In genomic region chr1:201511396-201511795, GRCh38 we compare ENCODE assay signal across 11 cellular contexts. TPM values are rescaled to one million over a fixed set of nuclear protein-coding genes. Genes with fewer than 3 reads are reported as not detected.
DNase-seq lines count a peak whose midpoint lies in the region; ATAC-seq and TF ChIP-seq lines count a peak whose summit lies in the region.
"Had no signal": no experiment of that assay in that cellular context is flagged by ENCODE, and none has a peak within 500 bp of the region (broad histone marks: within the 10 kb centered on the region; RNA-seq: fewer than 3 reads in every experiment).

No MANE protein-coding gene starts in this region.

- DNase-seq in MM.1S: no peak
- no peak for DNase-seq in coronary artery (ENCODE audit: low spot score)
- no peak for DNase-seq in effector memory CD8-positive, alpha-beta T cell
- DNase-seq in NCI-H1105 (lab: John Stamatoyannopoulos, UW): no peak
- no peak for DNase-seq in activated CD4-positive, CD25-positive, alpha-beta regulatory T cell (lab: John Stamatoyannopoulos, UW)
- DNase-seq: activated CD4-positive, alpha-beta T cell treated with anti-CD3 and anti-CD28 coated beads, Interleukin-2, amount 10 ng/mL, durations not matched to agents 24 days and 14 days; NCI-H1436 had no signal

- no peak for ATAC-seq in effector memory CD8-positive, alpha-beta T cell (replicated peaks)
- ATAC-seq in GM18873 (IDR thresholded peaks at IDR 0.05; ENCODE audit: low FRiP score, unreplicated experiment): no peak

- no peak for TF ChIP-seq CTCF in MM.1S (IDR thresholded peaks at IDR 0.05; ENCODE audit: low read length)
- no peak for TF ChIP-seq CTCF in coronary artery (IDR thresholded peaks at IDR 0.05)

- H3K9me3 ChIP-seq in MM.1S (replicated peaks; ENCODE audit: insufficient read depth, low read length) (no peaks in the 10 kb centered on the region), mucosa of stomach (ENCODE audit: control insufficient read depth, low read length) (no peaks in the 10 kb centered on the region)

- H3K27me3 Mint-ChIP-seq in effector memory CD8-positive, alpha-beta T cell: no peaks in the 10 kb centered on the region
- H3K27me3 Mint-ChIP-seq: activated CD4-positive, alpha-beta T cell treated with anti-CD3 and anti-CD28 coated beads, Interleukin-2, amount 10 ng/mL, durations not matched to agents 24 days and 14 days had no signal

- H3K36me3 Mint-ChIP-seq in effector memory CD8-positive, alpha-beta T cell (ENCODE audit: insufficient read depth): peaks cover 4% of the 10 kb centered on the region

- no peaks in the 10 kb centered on the region for H4K20me1 ChIP-seq in MM.1S (ENCODE audit: insufficient read depth, low read length)

- H3K4me3 Mint-ChIP-seq in effector memory CD8-positive, alpha-beta T cell: no peak overlapping the region
- H3K4me3 Mint-ChIP-seq: activated CD4-positive, alpha-beta T cell treated with anti-CD3 and anti-CD28 coated beads, Interleukin-2, amount 10 ng/mL, durations not matched to agents 24 days and 14 days had no signal

- H3K4me3 ChIP-seq in MM.1S (ENCODE audit: low read length) (peak overlapping the region; percentile 45; the same call in 1 of the 2 replicates), coronary artery (no peak overlapping the region), mucosa of stomach (ENCODE audit: low read length) (no peak overlapping the region)

- H3K9me3 Mint-ChIP-seq in effector memory CD8-positive, alpha-beta T cell: no peaks in the 10 kb centered on the region
- H3K9me3 Mint-ChIP-seq: activated CD4-positive, alpha-beta T cell treated with anti-CD3 and anti-CD28 coated beads, Interleukin-2, amount 10 ng/mL, durations not matched to agents 24 days and 14 days; activated T-helper 2 cell treated with anti-CD3 and anti-CD28 coated beads, Interferon-gamma antibody, Interleukin-2, Interleukin-4, amounts not matched to agents 10 μg/mL and 5 μg/mL and 100 μg/mL, durations not matched to agents 14 hours and 24 hours and 36 hours had no signal

- no peak overlapping the region for H2AFZ ChIP-seq in MM.1S (ENCODE audit: low read length)

- no peaks in the 10 kb centered on the region for H3K79me2 ChIP-seq in MM.1S (ENCODE audit: low read length)

- no peak overlapping the region for H3K27ac Mint-ChIP-seq in effector memory CD8-positive, alpha-beta T cell
- H3K27ac Mint-ChIP-seq: activated CD4-positive, alpha-beta T cell treated with anti-CD3 and anti-CD28 coated beads, Interleukin-2, amount 10 ng/mL, durations not matched to agents 24 days and 14 days; activated T-helper 2 cell treated with anti-CD3 and anti-CD28 coated beads, Interferon-gamma antibody, Interleukin-2, Interleukin-4, amounts not matched to agents 10 μg/mL and 5 μg/mL and 100 μg/mL, durations not matched to agents 14 hours and 24 hours and 36 hours had no signal

- peaks cover 26% of the 10 kb centered on the region for H3K4me1 ChIP-seq in MM.1S (ENCODE audit: low read length)
- H3K4me1 ChIP-seq in mucosa of stomach (ENCODE audit: control insufficient read depth, insufficient read depth, low read length): peaks cover 61% of the 10 kb centered on the region

- H3K36me3 ChIP-seq in MM.1S (replicated peaks; ENCODE audit: insufficient read depth, low read length) (no peaks in the 10 kb centered on the region), mucosa of stomach (ENCODE audit: control insufficient read depth, insufficient read depth, low read length) (no peaks in the 10 kb centered on the region)

- H3K4me1 Mint-ChIP-seq in effector memory CD8-positive, alpha-beta T cell (ENCODE audit: low read depth in 2 of 2): peaks cover 9 to 12% of the 10 kb centered on the region in 2 donors

- no peaks in the 10 kb centered on the region for H3K9me2 ChIP-seq in MM.1S (replicated peaks; ENCODE audit: insufficient read depth, low read length)

- peak overlapping the region; percentile 32; the same call in 1 of the 2 replicates for H3K9ac ChIP-seq in MM.1S (ENCODE audit: low read length)
- H3K9ac ChIP-seq in mucosa of stomach (ENCODE audit: low read length): peak overlapping the region; percentile 48

- H3K27me3 ChIP-seq in MM.1S (replicated peaks; ENCODE audit: insufficient read depth, low read length) (no peaks in the 10 kb centered on the region), mucosa of stomach (ENCODE audit: control insufficient read depth, insufficient read depth, low read length) (no peaks in the 10 kb centered on the region)

- H3F3A ChIP-seq in MM.1S (ENCODE audit: insufficient read depth, low read length): peaks cover 34% of the 10 kb centered on the region

- H3K4me2 ChIP-seq in MM.1S (ENCODE audit: low read depth, low read length): peak overlapping the region; percentile 83

- H3K27ac ChIP-seq in MM.1S (ENCODE audit: low read length) (peak overlapping the region; percentile 51; the same call in 1 of the 2 replicates), coronary artery (peak overlapping the region; percentile 51 to 84), temporal lobe (ENCODE audit: low read depth, low read length) (peak overlapping the region; percentile 80)

RNA-seq across cellular contexts. Expression of gene CSRP1, which starts 4.5 kb away (rescaled TPM):
- total RNA-seq in temporal lobe: 23.1 TPM

RNA-seq across cellular contexts. Expression of gene NAV1, which starts 27.5 kb away (rescaled TPM):
- total RNA-seq in temporal lobe: 78.4 TPM

RNA-seq across cellular contexts. Expression of gene PHLDA3, which starts 42.4 kb away (rescaled TPM):
- total RNA-seq in temporal lobe: 7.1 TPM
